In genomic region chr11:67253872-67254624, GRCh38 we compare ENCODE assay signal across 14 cellular contexts. TPM values are rescaled to one million over a fixed set of nuclear protein-coding genes. Genes with fewer than 3 reads are reported as not detected.
DNase-seq lines count a peak whose midpoint lies in the region; ATAC-seq lines count a peak whose summit lies in the region.
"Had no signal": no experiment of that assay in that cellular context is flagged by ENCODE, and none has a peak within 500 bp of the region (broad histone marks: within the 10 kb centered on the region; RNA-seq: fewer than 3 reads in every experiment).

No MANE protein-coding gene starts in this region.

- H3K27ac Mint-ChIP-seq in activated CD8-positive, alpha-beta T cell treated with anti-CD3 and anti-CD28 coated beads, Interleukin-2, amount 10 ng/mL, durations not matched to agents 7 days and 5 days: peak overlapping the region; percentile 57

- no peak for ATAC-seq in activated CD8-positive, alpha-beta T cell treated with anti-CD3 and anti-CD28 coated beads, Interleukin-2, amount 10 ng/mL, durations not matched to agents 7 days and 5 days
- ATAC-seq in esophagus mucosa: peak; percentile 88
- peak; percentile 63 for ATAC-seq in sciatic nerve
- ATAC-seq in GM18909 (IDR thresholded peaks at IDR 0.05; ENCODE audit: poor library complexity, unreplicated experiment): no peak

- POLR2A ChIA-PET in activated CD8-positive, alpha-beta T cell treated with anti-CD3 and anti-CD28 coated beads, Interleukin-2, amount 10 ng/mL, durations not matched to agents 7 days and 5 days (lab: Charles Lee): interaction anchor here (1.7 to 7.5 kb wide), 2 partner anchors 8 to 14 kb away, joined by 7 to 39 read pairs; no protein-coding TSS in a partner anchor

- CTCF ChIA-PET in activated CD8-positive, alpha-beta T cell treated with anti-CD3 and anti-CD28 coated beads, Interleukin-2, amount 10 ng/mL, durations not matched to agents 7 days and 5 days (lab: Charles Lee): interaction anchor here (1.0 to 3.6 kb wide), 13 partner anchors 9 to 172 kb away, joined by 3 to 54 read pairs (median 7); no protein-coding TSS in a partner anchor

- peak; percentile 54 for DNase-seq in activated CD8-positive, alpha-beta memory T cell treated with anti-CD3 and anti-CD28 coated beads for 24 hours
- DNase-seq in activated CD8-positive, alpha-beta memory T cell treated with anti-CD3 and anti-CD28 coated beads, Interleukin-2, amount 50 U/mL, for 4 hours: no peak
- no peak for DNase-seq in activated CD8-positive, alpha-beta T cell treated with anti-CD3 and anti-CD28 coated beads, Interleukin-2, amount 10 ng/mL, durations not matched to agents 7 days and 5 days
- DNase-seq in sciatic nerve (ENCODE audit: low spot score): peak; percentile 42
- no peak for DNase-seq in NCI-H1436 treated with DMSO at 0.1 percent for 48 hours (lab: John Stamatoyannopoulos, UW)
- DNase-seq in NCI-H1105 (lab: John Stamatoyannopoulos, UW): no peak
- DNase-seq: DMS79 treated with DMSO at 0.1 percent for 48 hours, MG63, midbrain, right cardiac atrium, SHP77, thyroid gland had no signal

- intact Hi-C loops in sciatic nerve (cut with DNase I): no loop called here

- peaks cover 47% of the 10 kb centered on the region for H3K4me1 Mint-ChIP-seq in activated CD8-positive, alpha-beta T cell treated with anti-CD3 and anti-CD28 coated beads, Interleukin-2, amount 10 ng/mL, durations not matched to agents 7 days and 5 days (ENCODE audit: low read depth)

- peaks cover 77% of the 10 kb centered on the region for H3K36me3 Mint-ChIP-seq in activated CD8-positive, alpha-beta T cell treated with anti-CD3 and anti-CD28 coated beads, Interleukin-2, amount 10 ng/mL, durations not matched to agents 7 days and 5 days (ENCODE audit: low read depth)

- no peak overlapping the region for H3K4me3 Mint-ChIP-seq in activated CD8-positive, alpha-beta T cell treated with anti-CD3 and anti-CD28 coated beads, Interleukin-2, amount 10 ng/mL, durations not matched to agents 7 days and 5 days

- no peaks in the 10 kb centered on the region for H3K9me3 Mint-ChIP-seq in activated CD8-positive, alpha-beta T cell treated with anti-CD3 and anti-CD28 coated beads, Interleukin-2, amount 10 ng/mL, durations not matched to agents 7 days and 5 days (ENCODE audit: insufficient read depth)

- H3K27me3 Mint-ChIP-seq in activated CD8-positive, alpha-beta T cell treated with anti-CD3 and anti-CD28 coated beads, Interleukin-2, amount 10 ng/mL, durations not matched to agents 7 days and 5 days (ENCODE audit: low read depth): no peaks in the 10 kb centered on the region

RNA-seq across cellular contexts. Expression of gene GRK2, which starts 12.2 kb away (rescaled TPM):
- 100 to 1,000 TPM; 338 to 348 TPM for total RNA-seq in activated CD8-positive, alpha-beta T cell treated with anti-CD3 and anti-CD28 coated beads, Interleukin-2, amount 10 ng/mL, durations not matched to agents 7 days and 5 days
- total RNA-seq in esophagus mucosa (61.6 TPM), sciatic nerve (61.7 TPM)

RNA-seq across cellular contexts. Expression of gene ANKRD13D, which starts 35.1 kb away (rescaled TPM):
- 100 to 1,000 TPM; 179 to 189 TPM for total RNA-seq in activated CD8-positive, alpha-beta T cell treated with anti-CD3 and anti-CD28 coated beads, Interleukin-2, amount 10 ng/mL, durations not matched to agents 7 days and 5 days
- total RNA-seq in esophagus mucosa (45.2 TPM), sciatic nerve (69.7 TPM)

RNA-seq across cellular contexts. Expression of gene SSH3, which starts 49.3 kb away (rescaled TPM):
- total RNA-seq in activated CD8-positive, alpha-beta T cell treated with anti-CD3 and anti-CD28 coated beads, Interleukin-2, amount 10 ng/mL, durations not matched to agents 7 days and 5 days: 10 to 100 TPM; 12.0 to 13.0 TPM
- total RNA-seq in esophagus mucosa (78.4 TPM), sciatic nerve (40.7 TPM)

Comparison
In these comparisons a context has a peak if more than half of its experiments do, and no peak if none do; other contexts are left out.
1. DNase-seq: peak in activated CD8-positive, alpha-beta memory T cell treated with anti-CD3 and anti-CD28 coated beads for 24 hours (single experiment) and sciatic nerve (single experiment); none in activated CD8-positive, alpha-beta memory T cell treated with anti-CD3 and anti-CD28 coated beads, Interleukin-2, amount 50 U/mL, for 4 hours (single experiment), activated CD8-positive, alpha-beta T cell treated with anti-CD3 and anti-CD28 coated beads, Interleukin-2, amount 10 ng/mL, durations not matched to agents 7 days and 5 days (single experiment), NCI-H1436 treated with DMSO at 0.1 percent for 48 hours (single experiment) and NCI-H1105 (single experiment).
2. ATAC-seq: peak in esophagus mucosa (single experiment) and sciatic nerve (single experiment); none in activated CD8-positive, alpha-beta T cell treated with anti-CD3 and anti-CD28 coated beads, Interleukin-2, amount 10 ng/mL, durations not matched to agents 7 days and 5 days (single experiment) and GM18909 (single experiment).